Comparison of ENCODE assay signal across 18 cellular contexts in genomic region chr2:64108842-64109241, GRCh38. TPM values are rescaled to one million over a fixed set of nuclear protein-coding genes. Genes with fewer than 3 reads are reported as not detected.
DNase-seq lines count a peak whose midpoint lies in the region; ATAC-seq, FAIRE-seq and TF ChIP-seq lines count a peak whose summit lies in the region.
"Had no signal": no experiment of that assay in that cellular context is flagged by ENCODE, and none has a peak within 500 bp of the region (broad histone marks: within the 10 kb centered on the region; RNA-seq: fewer than 3 reads in every experiment).

No MANE protein-coding gene starts in this region.

- ATAC-seq in HG03378 (IDR thresholded peaks at IDR 0.05; ENCODE audit: unreplicated experiment): no peak
- ATAC-seq in SK-N-SH treated with all-trans-retinoic acid at 6 μM for 48 hours: no peak
- ATAC-seq: effector memory CD8-positive, alpha-beta T cell; K562; natural killer cell treated with Interleukin-12 subunit alpha and Interleukin-12 subunit beta and Interleukin-15 and Interleukin-18, amount 100 ng/mL, for 72 hours had no signal

- H3K4me2 ChIP-seq in OCI-LY1 (ENCODE audit: low read length) (no peak overlapping the region), neural progenitor cell (no peak overlapping the region)

- H3K27me3 Mint-ChIP-seq in neural progenitor cell (ENCODE audit: insufficient read depth, low read depth): peaks cover 3% of the 10 kb centered on the region
- H3K27me3 Mint-ChIP-seq: effector memory CD8-positive, alpha-beta T cell; natural killer cell treated with Interleukin-12 subunit alpha and Interleukin-12 subunit beta and Interleukin-15 and Interleukin-18, amount 100 ng/mL, for 72 hours had no signal

- FAIRE-seq in GM12891 (lab: Jason Lieb, UNC): peak; percentile 20
- FAIRE-seq: K562 had no signal

- H3K27ac ChIP-seq in OCI-LY1 (ENCODE audit: low read depth, low read length, poor library complexity, severe bottlenecking): peak overlapping the region; percentile 24
- peak overlapping the region; percentile 8 for H3K27ac ChIP-seq in neural progenitor cell
- H3K27ac ChIP-seq: thyroid gland, VCaP had no signal

- no peaks in the 10 kb centered on the region for H4K20me1 ChIP-seq in OCI-LY1 (ENCODE audit: insufficient read depth, low read length)
- peaks cover 14% of the 10 kb centered on the region for H4K20me1 ChIP-seq in neural progenitor cell (ENCODE audit: low read depth)

- H3K4me1 ChIP-seq in OCI-LY1 (ENCODE audit: insufficient read depth, low read length, severe bottlenecking): peaks cover 72% of the 10 kb centered on the region
- H3K4me1 ChIP-seq in neural progenitor cell: no peaks in the 10 kb centered on the region
- H3K4me1 ChIP-seq: BE2C had no signal

- H3K9ac ChIP-seq in OCI-LY1 (ENCODE audit: low read length): no peak overlapping the region
- H3K9ac ChIP-seq in neural progenitor cell: no peak overlapping the region

- H3K4me3 ChIP-seq in OCI-LY1 (ENCODE audit: low read depth, low read length, poor library complexity, severe bottlenecking) (no peak overlapping the region), neural progenitor cell (no peak overlapping the region)
- H3K4me3 ChIP-seq: K562, thyroid gland had no signal

- H3K36me3 Mint-ChIP-seq in neural progenitor cell: peaks cover 12% of the 10 kb centered on the region

- H3K36me3 ChIP-seq in OCI-LY1 (ENCODE audit: insufficient read depth, low read length) (peaks cover 47% of the 10 kb centered on the region), neural progenitor cell (no peaks in the 10 kb centered on the region)
- H3K36me3 ChIP-seq: BE2C, thyroid gland had no signal

- H3K27me3 ChIP-seq in OCI-LY1 (ENCODE audit: insufficient read depth, low read length) (no peaks in the 10 kb centered on the region), neural progenitor cell (no peaks in the 10 kb centered on the region)
- H3K27me3 ChIP-seq: BE2C, thyroid gland had no signal

- no peaks in the 10 kb centered on the region for H3K9me2 ChIP-seq in OCI-LY1 (ENCODE audit: low read depth, low read length)

- H3K9me3 ChIP-seq in OCI-LY1 (ENCODE audit: low read length): no peaks in the 10 kb centered on the region
- H3K9me3 ChIP-seq in neural progenitor cell (ENCODE audit: low read depth): no peaks in the 10 kb centered on the region
- H3K9me3 ChIP-seq: BE2C, thyroid gland had no signal

- H3K27ac Mint-ChIP-seq in neural progenitor cell: no peak overlapping the region
- H3K27ac Mint-ChIP-seq: effector memory CD8-positive, alpha-beta T cell had no signal

- H3K79me2 ChIP-seq in OCI-LY1 (ENCODE audit: insufficient read depth, low read length) (peaks cover 56% of the 10 kb centered on the region), neural progenitor cell (ENCODE audit: low read depth) (peaks cover 54% of the 10 kb centered on the region)

- H3K9me3 Mint-ChIP-seq in neural progenitor cell: no peaks in the 10 kb centered on the region
- H3K9me3 Mint-ChIP-seq: effector memory CD8-positive, alpha-beta T cell; natural killer cell treated with Interleukin-12 subunit alpha and Interleukin-12 subunit beta and Interleukin-15 and Interleukin-18, amount 100 ng/mL, for 72 hours had no signal

- DNase-seq in GM12891 (ENCODE audit: insufficient read length, low spot score) (no peak), hippocampal formation (lab: John Stamatoyannopoulos, UW) (peak; percentile 17 to 23), neural progenitor cell (ENCODE audit: low spot score) (no peak), NCI-H2196 (lab: John Stamatoyannopoulos, UW; ENCODE audit: unreplicated experiment) (no peak)
- DNase-seq in activated CD8-positive, alpha-beta memory T cell treated with anti-CD3 and anti-CD28 coated beads, Interleukin-2, amount 50 U/mL, for 4 hours: no peak
- DNase-seq: BE2C; central memory CD4-positive, alpha-beta T cell; effector memory CD8-positive, alpha-beta T cell; HCEC 1CT; NCI-H1092 treated with DMSO at 0.1 percent for 48 hours; NCI-H82; thyroid gland had no signal

- H3F3A ChIP-seq in OCI-LY1 (ENCODE audit: insufficient read depth, low read length) (peaks cover 14% of the 10 kb centered on the region), neural progenitor cell (ENCODE audit: low read depth) (no peaks in the 10 kb centered on the region)

- H3K4me1 Mint-ChIP-seq in neural progenitor cell: peaks cover 2% of the 10 kb centered on the region

- no peak overlapping the region for H3K4me3 Mint-ChIP-seq in neural progenitor cell
- H3K4me3 Mint-ChIP-seq: effector memory CD8-positive, alpha-beta T cell; natural killer cell treated with Interleukin-12 subunit alpha and Interleukin-12 subunit beta and Interleukin-15 and Interleukin-18, amount 100 ng/mL, for 72 hours had no signal

- H2AFZ ChIP-seq in OCI-LY1 (ENCODE audit: low read length) (no peak overlapping the region), neural progenitor cell (replicated peaks) (no peak overlapping the region)

- TF ChIP-seq CTCF in OCI-LY1 (IDR thresholded peaks at IDR 0.05; ENCODE audit: low read length): no peak
- TF ChIP-seq CTCF in neural progenitor cell (IDR thresholded peaks at IDR 0.05): no peak

- no peak for TF ChIP-seq POLR2A in GM12891 (IDR thresholded peaks at IDR 0.05; ENCODE audit: low read depth, low read length)

TF ChIP-seq in GM12891, 5 proteins besides CTCF, POLR2A, EP300 and RAD21:
- TF ChIP-seq POU2F2 (IDR thresholded peaks at IDR 0.05; ENCODE audit: low read depth, low read length) (no peak), POLR2AphosphoS5 (IDR thresholded peaks at IDR 0.05; ENCODE audit: low read depth, low read length) (no peak), PAX5 (IDR thresholded peaks at IDR 0.05; ENCODE audit: insufficient read depth, low read length, severe bottlenecking) (no peak), SPI1 (IDR thresholded peaks at IDR 0.05; ENCODE audit: low read depth, low read length) (no peak), TAF1 (IDR thresholded peaks at IDR 0.05; ENCODE audit: low read depth, low read length) (no peak)
TF ChIP-seq in GM12891: peak in this region for 0.

TF ChIP-seq in SK-N-SH treated with all-trans-retinoic acid at 6 μM for 48 hours, 23 proteins besides CTCF, POLR2A, EP300 and RAD21:
- TF ChIP-seq ZFP30 (CRISPR knock-in tag; IDR thresholded peaks at IDR 0.05) (no peak), ZNF565 (CRISPR knock-in tag; conservative IDR thresholded peaks at IDR 0.05; ENCODE audit: low read depth) (no peak), SNAI2 (CRISPR knock-in tag; IDR thresholded peaks at IDR 0.05) (no peak), ESRRG (CRISPR knock-in tag; IDR thresholded peaks at IDR 0.05) (no peak), OSR1 (CRISPR knock-in tag; IDR thresholded peaks at IDR 0.05) (no peak), GLIS3 (CRISPR knock-in tag; IDR thresholded peaks at IDR 0.05) (no peak), ZNF8 (CRISPR knock-in tag; IDR thresholded peaks at IDR 0.05) (no peak), TOX (CRISPR knock-in tag; IDR thresholded peaks at IDR 0.05; ENCODE audit: borderline replicate concordance) (no peak), ARNTL (CRISPR knock-in tag; IDR thresholded peaks at IDR 0.05; ENCODE audit: borderline replicate concordance, low read depth) (no peak)
- TF ChIP-seq, protein P1, sequence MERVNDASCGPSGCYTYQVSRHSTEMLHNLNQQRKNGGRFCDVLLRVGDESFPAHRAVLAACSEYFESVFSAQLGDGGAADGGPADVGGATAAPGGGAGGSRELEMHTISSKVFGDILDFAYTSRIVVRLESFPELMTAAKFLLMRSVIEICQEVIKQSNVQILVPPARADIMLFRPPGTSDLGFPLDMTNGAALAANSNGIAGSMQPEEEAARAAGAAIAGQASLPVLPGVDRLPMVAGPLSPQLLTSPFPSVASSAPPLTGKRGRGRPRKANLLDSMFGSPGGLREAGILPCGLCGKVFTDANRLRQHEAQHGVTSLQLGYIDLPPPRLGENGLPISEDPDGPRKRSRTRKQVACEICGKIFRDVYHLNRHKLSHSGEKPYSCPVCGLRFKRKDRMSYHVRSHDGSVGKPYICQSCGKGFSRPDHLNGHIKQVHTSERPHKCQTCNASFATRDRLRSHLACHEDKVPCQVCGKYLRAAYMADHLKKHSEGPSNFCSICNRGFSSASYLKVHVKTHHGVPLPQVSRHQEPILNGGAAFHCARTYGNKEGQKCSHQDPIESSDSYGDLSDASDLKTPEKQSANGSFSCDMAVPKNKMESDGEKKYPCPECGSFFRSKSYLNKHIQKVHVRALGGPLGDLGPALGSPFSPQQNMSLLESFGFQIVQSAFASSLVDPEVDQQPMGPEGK (CRISPR knock-in tag; IDR thresholded peaks at IDR 0.05; ENCODE audit: borderline replicate concordance): no peak
- TF ChIP-seq, protein P2, sequence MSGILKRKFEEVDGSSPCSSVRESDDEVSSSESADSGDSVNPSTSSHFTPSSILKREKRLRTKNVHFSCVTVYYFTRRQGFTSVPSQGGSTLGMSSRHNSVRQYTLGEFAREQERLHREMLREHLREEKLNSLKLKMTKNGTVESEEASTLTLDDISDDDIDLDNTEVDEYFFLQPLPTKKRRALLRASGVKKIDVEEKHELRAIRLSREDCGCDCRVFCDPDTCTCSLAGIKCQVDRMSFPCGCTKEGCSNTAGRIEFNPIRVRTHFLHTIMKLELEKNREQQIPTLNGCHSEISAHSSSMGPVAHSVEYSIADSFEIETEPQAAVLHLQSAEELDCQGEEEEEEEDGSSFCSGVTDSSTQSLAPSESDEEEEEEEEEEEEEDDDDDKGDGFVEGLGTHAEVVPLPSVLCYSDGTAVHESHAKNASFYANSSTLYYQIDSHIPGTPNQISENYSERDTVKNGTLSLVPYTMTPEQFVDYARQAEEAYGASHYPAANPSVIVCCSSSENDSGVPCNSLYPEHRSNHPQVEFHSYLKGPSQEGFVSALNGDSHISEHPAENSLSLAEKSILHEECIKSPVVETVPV (CRISPR knock-in tag; IDR thresholded peaks at IDR 0.05): no peak

RNA-seq across cellular contexts. Expression of gene PELI1, which starts 35.4 kb away (rescaled TPM):
- polyA plus RNA-seq in GM12891 (2012; ENCODE audit: low read depth, missing spikeins): 16.7 TPM
- 71.9 and 88.7 TPM in 2 replicates for total RNA-seq in neural progenitor cell (ENCODE audit: low replicate concordance)

Comparison
In these comparisons a context has a peak if more than half of its experiments do, and no peak if none do; other contexts are left out.
1. DNase-seq: peak in hippocampal formation (2 of 2); none in GM12891 (single experiment), neural progenitor cell (single experiment), NCI-H2196 (single experiment) and activated CD8-positive, alpha-beta memory T cell treated with anti-CD3 and anti-CD28 coated beads, Interleukin-2, amount 50 U/mL, for 4 hours (single experiment).